10 cellular contexts compared by ENCODE assay signal in the genomic region with DNA sequence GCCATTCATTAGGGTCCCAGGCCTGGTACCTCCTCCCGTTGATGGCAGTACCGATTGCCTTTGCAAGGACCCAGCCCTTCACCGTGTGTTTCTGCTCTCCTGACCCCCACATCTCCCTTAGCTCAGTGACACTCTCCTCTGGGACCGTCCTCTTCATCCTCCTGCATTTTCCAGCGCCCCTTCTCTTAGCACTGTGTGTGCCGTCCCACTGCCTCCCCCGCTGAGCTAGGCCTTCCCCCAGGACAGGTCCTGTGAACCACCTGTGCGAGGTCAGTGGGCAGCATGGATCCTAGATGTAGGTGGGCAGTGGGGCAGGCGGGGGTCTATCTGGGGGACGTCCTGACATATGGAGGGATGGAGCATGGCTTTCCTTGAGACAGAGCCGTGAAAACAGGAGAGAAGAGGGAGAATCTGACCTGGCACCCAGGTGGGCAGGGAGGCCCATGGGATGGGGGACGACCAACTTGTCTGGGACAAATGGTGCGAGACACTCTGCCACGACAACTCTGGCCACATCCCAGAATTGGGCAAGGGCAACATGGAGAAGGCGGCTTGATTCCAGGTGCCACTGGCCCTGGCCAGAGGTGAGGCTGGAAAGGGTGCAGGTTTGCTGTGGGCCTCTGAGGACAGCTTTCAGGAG.
A peak's percentile ranks its signal among the peaks of the same experiment; 100 is the strongest.
DNase-seq lines count a peak whose midpoint lies in the region; ATAC-seq, FAIRE-seq and TF ChIP-seq lines count a peak whose summit lies in the region.
"Had no signal": no experiment of that assay in that cellular context is flagged by ENCODE, and none has a peak within 500 bp of the region (broad histone marks: within the 10 kb centered on the region; RNA-seq: fewer than 3 reads in every experiment).

No MANE protein-coding gene starts in this region.

- no peaks in the 10 kb centered on the region for H3F3A ChIP-seq in PC-9 (ENCODE audit: insufficient read depth, low read depth)

- H3K4ac ChIP-seq in H1 (replicated peaks; ENCODE audit: insufficient read length, low read depth, low read length) = peak overlapping the region; percentile 27

- peak overlapping the region; percentile 95; the same call in 1 of the 2 replicates for H2BK5ac ChIP-seq in H1 (ENCODE audit: low read depth, low read length)

- no peaks in the 10 kb centered on the region for H3K9me3 Mint-ChIP-seq in mesothelial cell of epicardium
- H3K9me3 Mint-ChIP-seq in natural killer cell treated with Interleukin-12 subunit alpha and Interleukin-12 subunit beta and Interleukin-15 and Interleukin-18, amount 100 ng/mL, for 72 hours = no peaks in the 10 kb centered on the region
- H3K9me3 Mint-ChIP-seq: naive thymus-derived CD8-positive, alpha-beta T cell had no signal

- TF ChIP-seq CTCF in PC-9 (conservative IDR thresholded peaks at IDR 0.05) = no peak
- no peak for TF ChIP-seq CTCF in H1 (IDR thresholded peaks at IDR 0.05; ENCODE audit: control extremely low read depth in 1 of 3, insufficient read depth in 1 of 3, low read depth in 1 of 3, low read length in 3 of 3)
- no peak for TF ChIP-seq CTCF in mesothelial cell of epicardium (IDR thresholded peaks at IDR 0.05; ENCODE audit: unreplicated experiment)
- no peak for TF ChIP-seq CTCF in testis (IDR thresholded peaks at IDR 0.05)
- no peak for TF ChIP-seq CTCF in WERI-Rb-1 (IDR thresholded peaks at IDR 0.05; ENCODE audit: low read depth, low read length)

- WGBS in H1 (ENCODE audit: extremely low coverage in 1 of 2, insufficient coverage in 1 of 2, insufficient read length in 1 of 2, insufficient replicate concordance in 2 of 2, low coverage in 1 of 2, low lambda C conversion rate in 2 of 2, missing lambda C conversion rate in 1 of 2), 2 experiments = 73% methylated on average over 14 of the region's 15 CpGs; no CpG with 5 or more reads in 1 of the 2 experiments
- whole genome bisulfite sequencing in testis, 2 donors = 44 to 56% methylated on average over 14 to 15 of the region's 15 CpGs

- intact Hi-C loops in PC-9 (cut with micrococcal nuclease; ENCODE audit: unreplicated experiment) = loop anchor here (1.0 to 10.0 kb wide), 3 partner anchors 56 to 121 kb away; partner anchors contain the start of gene KLF15
- intact Hi-C loops in testis (cut with DNase I; ENCODE audit: low total_unique reads) = loop anchor here (5.0 to 10.0 kb wide), 2 partner anchors 89 to 127 kb away; partner anchors contain the start of genes CFAP100 and KLF15

- CTCF ChIA-PET in PC-9 (lab: Charles Lee) = no interaction called here
- CTCF ChIA-PET in H1 (lab: Charles Lee; ENCODE audit: partially characterized antibody) = interaction anchor here (0.6 to 1.4 kb wide), 9 partner anchors 21 to 188 kb away, joined by 3 to 6 read pairs (median 3); no protein-coding TSS in a partner anchor

- H3K18ac ChIP-seq in H1 (ENCODE audit: extremely low read depth, low read length) = peak overlapping the region; percentile 83

- TSS peak; percentile 88 for BruUV-seq in PC-9 (replicated peaks; lab: Mats Ljungman, UMichigan)

- TF ChIP-seq RAD21 in H1 (IDR thresholded peaks at IDR 0.05 in 1 of 2, conservative IDR thresholded peaks at IDR 0.05 in 1 of 2; ENCODE audit: low read depth in 2 of 2, low read length in 2 of 2) = no peak

- H3K27ac ChIP-seq in PC-9 = no peak overlapping the region
- H3K27ac ChIP-seq in H1 (ENCODE audit: low read depth, low read length) = no peak overlapping the region
- H3K27ac ChIP-seq in testis = peak overlapping the region; percentile 80 to 87
- no peak overlapping the region for H3K27ac ChIP-seq in WERI-Rb-1

- no peaks in the 10 kb centered on the region for H3K9me3 ChIP-seq in PC-9 (ENCODE audit: insufficient read depth, low read depth)
- H3K9me3 ChIP-seq in H1 (ENCODE audit: insufficient read depth in 2 of 2, low read depth in 1 of 2, low read length in 1 of 2) = no peaks in the 10 kb centered on the region
- no peaks in the 10 kb centered on the region for H3K9me3 ChIP-seq in testis
- H3K9me3 ChIP-seq in WERI-Rb-1 (ENCODE audit: severe bottlenecking) = no peaks in the 10 kb centered on the region

- peak overlapping the region; percentile 73 for H3K4me3 Mint-ChIP-seq in mesothelial cell of epicardium
- H3K4me3 Mint-ChIP-seq in natural killer cell treated with Interleukin-12 subunit alpha and Interleukin-12 subunit beta and Interleukin-15 and Interleukin-18, amount 100 ng/mL, for 72 hours = no peak overlapping the region
- H3K4me3 Mint-ChIP-seq: naive thymus-derived CD8-positive, alpha-beta T cell had no signal

- H3K79me2 ChIP-seq in PC-9 (ENCODE audit: low read depth) (no peaks in the 10 kb centered on the region), H1 (ENCODE audit: control insufficient read depth in 1 of 2, insufficient read depth in 2 of 2, low read length in 2 of 2) (no peaks in the 10 kb centered on the region)

- TF ChIP-seq EP300 in H1 (IDR thresholded peaks at IDR 0.05; ENCODE audit: borderline replicate concordance in 1 of 2, low read depth in 2 of 2, low read length in 2 of 2) = no peak

- peak overlapping the region; percentile 94 for H2AK5ac ChIP-seq in H1 (ENCODE audit: low read depth, low read length)

- H3K4me1 ChIP-seq in PC-9 (replicated peaks; ENCODE audit: insufficient read depth) = no peaks in the 10 kb centered on the region
- H3K4me1 ChIP-seq in H1 (replicated peaks in 1 of 4; ENCODE audit: control insufficient read depth in 3 of 4, insufficient read depth in 4 of 4, low read length in 3 of 4) = peaks cover 0 to 24% (median 15%) of the 10 kb centered on the region in 4 experiments; a peak in 6 of 7 replicates
- peaks cover 36% of the 10 kb centered on the region for H3K4me1 ChIP-seq in testis

- peak overlapping the region; percentile 53; the same call in 1 of the 2 replicates for H4K8ac ChIP-seq in H1 (ENCODE audit: extremely low read depth, insufficient read depth, low read length)

- peak overlapping the region; percentile 98 for H3K27ac Mint-ChIP-seq in mesothelial cell of epicardium
- no peak overlapping the region for H3K27ac Mint-ChIP-seq in natural killer cell treated with Interleukin-12 subunit alpha and Interleukin-12 subunit beta and Interleukin-15 and Interleukin-18, amount 100 ng/mL, for 72 hours

- no peak for ATAC-seq in natural killer cell treated with Interleukin-12 subunit alpha and Interleukin-12 subunit beta and Interleukin-15 and Interleukin-18, amount 100 ng/mL, for 72 hours
- ATAC-seq in stimulated activated naive CD8-positive, alpha-beta T cell treated with anti-CD3 and anti-CD28 coated beads, Interleukin-15, Interleukin-2, amounts not matched to agents 100 U/mL and 50 U/mL, for 24 hours = no peak
- ATAC-seq: naive thymus-derived CD8-positive, alpha-beta T cell had no signal

- H2BK120ac ChIP-seq in H1 (replicated peaks; ENCODE audit: low read depth, low read length) = no peak overlapping the region

- no peaks in the 10 kb centered on the region for H3K9me2 ChIP-seq in PC-9 (ENCODE audit: insufficient read depth)

- H3K27me3 ChIP-seq in PC-9 (ENCODE audit: insufficient read depth, low read depth) (no peaks in the 10 kb centered on the region; the same call in 1 of the 2 replicates), H1 (replicated peaks in 1 of 4; ENCODE audit: control insufficient read depth in 3 of 4, extremely low read depth in 1 of 4, insufficient read depth in 3 of 4, low read length in 3 of 4) (peaks cover 0 to 9% (median 6%) of the 10 kb centered on the region in 4 experiments; a peak in 3 of 7 replicates), testis (no peaks in the 10 kb centered on the region), WERI-Rb-1 (ENCODE audit: insufficient read depth, low read depth, severe bottlenecking) (no peaks in the 10 kb centered on the region)

- H4K20me1 ChIP-seq in PC-9 (ENCODE audit: insufficient read depth) = no peaks in the 10 kb centered on the region
- H4K20me1 ChIP-seq in H1 (replicated peaks in 1 of 2; ENCODE audit: control insufficient read depth in 1 of 2, insufficient read depth in 2 of 2, low read length in 2 of 2) = no peaks in the 10 kb centered on the region

- no peak overlapping the region for H3K23ac ChIP-seq in H1 (ENCODE audit: insufficient read length)

- H3K4me2 ChIP-seq in PC-9 = peak overlapping the region; percentile 73
- H3K4me2 ChIP-seq in H1 (ENCODE audit: insufficient read depth in 1 of 2, low read depth in 2 of 2, low read length in 2 of 2) = peak overlapping the region; percentile 77 to 79

- FAIRE-seq in H1 (lab: Jason Lieb, UNC) (no peak), GM12892 (lab: Jason Lieb, UNC) (no peak)

- H2BK12ac ChIP-seq in H1 (ENCODE audit: low read depth, low read length) = peak overlapping the region; percentile 89

- no peak for TF ChIP-seq POLR2A in H1 (IDR thresholded peaks at IDR 0.05; ENCODE audit: control extremely low read depth in 1 of 2, low read depth in 2 of 2, low read length in 2 of 2)
- TF ChIP-seq POLR2A in testis (IDR thresholded peaks at IDR 0.05) = no peak
- TF ChIP-seq POLR2A in GM12892 (IDR thresholded peaks at IDR 0.05; ENCODE audit: low read depth, low read length) = no peak

- DNase-seq in PC-9 (no peak), H1 (ENCODE audit: low read depth in 1 of 2, low spot score in 2 of 2) (no peak), mesothelial cell of epicardium (ENCODE audit: low spot score in 2 of 2, unreplicated experiment in 2 of 2) (no peak), testis (no peak), GM12892 (ENCODE audit: insufficient read length) (no peak), WERI-Rb-1 (no peak)
- DNase-seq in natural killer cell treated with Interleukin-12 subunit alpha and Interleukin-12 subunit beta and Interleukin-15 and Interleukin-18, amount 100 ng/mL, for 72 hours (ENCODE audit: low spot score) = no peak
- DNase-seq in stimulated activated naive CD8-positive, alpha-beta T cell treated with anti-CD3 and anti-CD28 coated beads, Interleukin-15, Interleukin-2, amounts not matched to agents 100 U/mL and 50 U/mL, for 24 hours = no peak
- DNase-seq: naive thymus-derived CD8-positive, alpha-beta T cell; NCI-H510A had no signal

- peak overlapping the region; percentile 31 for H4K91ac ChIP-seq in H1 (replicated peaks; ENCODE audit: insufficient read length, low read length)

- peaks cover 42% of the 10 kb centered on the region for H3K4me1 Mint-ChIP-seq in mesothelial cell of epicardium
- no peaks in the 10 kb centered on the region for H3K4me1 Mint-ChIP-seq in natural killer cell treated with Interleukin-12 subunit alpha and Interleukin-12 subunit beta and Interleukin-15 and Interleukin-18, amount 100 ng/mL, for 72 hours (ENCODE audit: low read depth in 2 of 2)
- H3K4me1 Mint-ChIP-seq: naive thymus-derived CD8-positive, alpha-beta T cell had no signal

- no peaks in the 10 kb centered on the region for H3K79me1 ChIP-seq in H1 (ENCODE audit: low read depth, low read length)

- peaks cover 11% of the 10 kb centered on the region for H3K23me2 ChIP-seq in H1 (ENCODE audit: low read depth, low read length)

- H3K36me3 Mint-ChIP-seq in mesothelial cell of epicardium = no peaks in the 10 kb centered on the region
- no peaks in the 10 kb centered on the region for H3K36me3 Mint-ChIP-seq in natural killer cell treated with Interleukin-12 subunit alpha and Interleukin-12 subunit beta and Interleukin-15 and Interleukin-18, amount 100 ng/mL, for 72 hours
- H3K36me3 Mint-ChIP-seq: naive thymus-derived CD8-positive, alpha-beta T cell had no signal

- no peak overlapping the region for H3K56ac ChIP-seq in H1 (replicated peaks; ENCODE audit: insufficient read length, low read depth, low read length)

- POLR2A ChIA-PET in PC-9 (lab: Charles Lee; ENCODE audit: unreplicated experiment) (no interaction called here), H1 (lab: Charles Lee; ENCODE audit: partially characterized antibody) (interaction anchor here (0.7 to 3.9 kb wide), 16 partner anchors 10 to 230 kb away, joined by 3 to 19 read pairs (median 4); partner anchors contain the start of gene KLF15)

- no peak overlapping the region for H4K5ac ChIP-seq in H1 (ENCODE audit: insufficient read length, low read depth, low read length)

- H2BK20ac ChIP-seq in H1 (ENCODE audit: low read length) = 0 out of 2 replicates have a peak overlapping the region, but pooled peaks have one; percentile 43

- H3K4me3 ChIP-seq in PC-9 (peak overlapping the region; percentile 51; the same call in 1 of the 2 replicates), H1 (ENCODE audit: extremely low read depth in 1 of 4, insufficient read depth in 2 of 4, low read depth in 3 of 4, low read length in 4 of 4) (peak overlapping the region; percentile 11 to 66 (median 54); a peak in 6 of 8 replicates), testis (peak overlapping the region in 1 of 2 donors; percentile 24), WERI-Rb-1 (ENCODE audit: low read depth, low read length) (no peak overlapping the region)

- peak overlapping the region in 3 of 4 experiments; percentile 19 to 70 (median 67); a peak in 3 of 7 replicates for H3K9ac ChIP-seq in H1 (replicated peaks in 1 of 4; ENCODE audit: extremely low read depth in 1 of 4, low read depth in 3 of 4, low read length in 3 of 4)

- H3K14ac ChIP-seq in H1 (ENCODE audit: insufficient read length) = no peak overlapping the region

- H3K27me3 Mint-ChIP-seq in mesothelial cell of epicardium (ENCODE audit: low read depth) = no peaks in the 10 kb centered on the region
- peaks cover 11 to 21% of the 10 kb centered on the region in 2 donors for H3K27me3 Mint-ChIP-seq in natural killer cell treated with Interleukin-12 subunit alpha and Interleukin-12 subunit beta and Interleukin-15 and Interleukin-18, amount 100 ng/mL, for 72 hours

- H3K36me3 ChIP-seq in PC-9 (ENCODE audit: low read depth) (no peaks in the 10 kb centered on the region), H1 (ENCODE audit: control insufficient read depth in 2 of 4, insufficient read depth in 4 of 4, low read length in 3 of 4) (no peaks in the 10 kb centered on the region), testis (ENCODE audit: low read depth, missing control alignments) (no peaks in the 10 kb centered on the region), WERI-Rb-1 (no peaks in the 10 kb centered on the region)

- peak overlapping the region; percentile 4; the same call in 1 of the 2 replicates for H2BK15ac ChIP-seq in H1 (ENCODE audit: low read length)

- H2AFZ ChIP-seq in PC-9 (no peak overlapping the region), H1 (ENCODE audit: low read length) (no peak overlapping the region)

Comparison
In these comparisons a context has a peak if more than half of its experiments do, and no peak if none do; other contexts are left out.
1. H3K27ac ChIP-seq: peak in testis (2 of 2); none in PC-9 (single experiment), H1 (single experiment) and WERI-Rb-1 (single experiment).